ENCODE assay signal across 11 cellular contexts in genomic region chr2:137952586-137953129, GRCh38. TPM values are rescaled to one million over a fixed set of nuclear protein-coding genes. Genes with fewer than 3 reads are reported as not detected.
A peak's percentile ranks its signal among the peaks of the same experiment; 100 is the strongest.
DNase-seq lines count a peak whose midpoint lies in the region; ATAC-seq and TF ChIP-seq lines count a peak whose summit lies in the region.
"Had no signal": no experiment of that assay in that cellular context is flagged by ENCODE, and none has a peak within 500 bp of the region (broad histone marks: within the 10 kb centered on the region; RNA-seq: fewer than 3 reads in every experiment).

No MANE protein-coding gene starts in this region.

- H3K27me3 ChIP-seq in GM06990 (replicated peaks; ENCODE audit: control insufficient read depth, insufficient read depth, low read length) (no peaks in the 10 kb centered on the region), HAP-1 (ENCODE audit: low read depth) (no peaks in the 10 kb centered on the region)
- H3K27me3 ChIP-seq: testis had no signal

- no peaks in the 10 kb centered on the region for H3K36me3 Mint-ChIP-seq in activated CD8-positive, alpha-beta T cell treated with anti-CD3 and anti-CD28 coated beads for 36 hours (ENCODE audit: low read depth)
- no peaks in the 10 kb centered on the region for H3K36me3 Mint-ChIP-seq in naive B cell
- H3K36me3 Mint-ChIP-seq in type B pancreatic cell: no peaks in the 10 kb centered on the region

- POLR2A ChIA-PET in activated CD8-positive, alpha-beta T cell treated with anti-CD3 and anti-CD28 coated beads for 36 hours (lab: Charles Lee): no interaction called here

- H3K4me1 Mint-ChIP-seq in activated CD8-positive, alpha-beta T cell treated with anti-CD3 and anti-CD28 coated beads for 36 hours (ENCODE audit: low read depth): peaks cover 15% of the 10 kb centered on the region
- H3K4me1 Mint-ChIP-seq in naive B cell: no peaks in the 10 kb centered on the region
- H3K4me1 Mint-ChIP-seq in type B pancreatic cell (ENCODE audit: unreplicated experiment): peaks cover 11% of the 10 kb centered on the region

- H3K27me3 Mint-ChIP-seq in activated CD8-positive, alpha-beta T cell treated with anti-CD3 and anti-CD28 coated beads for 36 hours: no peaks in the 10 kb centered on the region
- H3K27me3 Mint-ChIP-seq in naive B cell (peaks cover 0 to 5% (median 0%) of the 10 kb centered on the region in 3 donors), type B pancreatic cell (no peaks in the 10 kb centered on the region)

- H3K4me3 ChIP-seq in GM06990 (replicated peaks; ENCODE audit: low read depth, low read length) (no peak overlapping the region), HAP-1 (no peak overlapping the region)
- H3K4me3 ChIP-seq: skin epidermis, testis had no signal

- CTCF ChIA-PET in activated CD8-positive, alpha-beta T cell treated with anti-CD3 and anti-CD28 coated beads for 36 hours (lab: Charles Lee): interaction anchor here (1.4 kb wide), 1 partner anchor 27 kb away, joined by 3 read pairs; no protein-coding TSS in a partner anchor

- peaks cover 14% of the 10 kb centered on the region for H3K4me1 ChIP-seq in HAP-1
- H3K4me1 ChIP-seq: testis had no signal

- ATAC-seq in HG02610 (IDR thresholded peaks at IDR 0.05; ENCODE audit: unreplicated experiment) (peak; percentile 40), naive B cell (ENCODE audit: low read depth in 2 of 2) (peak in 1 of 2 donors; percentile 59), HG02840 (IDR thresholded peaks at IDR 0.05; ENCODE audit: low FRiP score, unreplicated experiment) (no peak)
- peak; percentile 30 for ATAC-seq in activated CD8-positive, alpha-beta T cell treated with anti-CD3 and anti-CD28 coated beads for 36 hours

- in situ Hi-C loops in GM13976 (cut with MboI; ENCODE audit: low sequenced_read_pairs, unreplicated experiment) (no loop called here), HAP-1 (cut with MboI; ENCODE audit: low sequenced_read_pairs) (no loop called here)

- peak; percentile 5 for DNase-seq in GM06990 (ENCODE audit: extremely low read depth, insufficient read length)
- DNase-seq in activated CD8-positive, alpha-beta T cell treated with anti-CD3 and anti-CD28 coated beads for 36 hours: no peak
- peak; percentile 5 for DNase-seq in naive B cell
- DNase-seq in GM13976 (ENCODE audit: low spot score): no peak
- DNase-seq in HAP-1 (ENCODE audit: low spot score in 2 of 2): no peak
- no peak for DNase-seq in type B pancreatic cell (ENCODE audit: extremely low spot score, unreplicated experiment)
- DNase-seq: cortex of kidney, testis had no signal

- H3K36me3 ChIP-seq in GM06990 (ENCODE audit: control insufficient read depth, insufficient read depth, low read length) (no peaks in the 10 kb centered on the region), HAP-1 (replicated peaks) (no peaks in the 10 kb centered on the region)

- no peak for TF ChIP-seq CTCF in GM06990 (IDR thresholded peaks at IDR 0.05; ENCODE audit: insufficient read depth, low read length, poor library complexity, severe bottlenecking)
- no peak for TF ChIP-seq CTCF in activated CD8-positive, alpha-beta T cell treated with anti-CD3 and anti-CD28 coated beads for 36 hours (IDR thresholded peaks at IDR 0.05)
- no peak for TF ChIP-seq CTCF in GM13976 (IDR thresholded peaks at IDR 0.05; ENCODE audit: borderline replicate concordance, control extremely low read depth, extremely low read depth, insufficient read depth, missing control alignments)
- no peak for TF ChIP-seq CTCF in type B pancreatic cell (conservative IDR thresholded peaks at IDR 0.05)

- H3K4me3 Mint-ChIP-seq in activated CD8-positive, alpha-beta T cell treated with anti-CD3 and anti-CD28 coated beads for 36 hours: peak overlapping the region; percentile 28
- H3K4me3 Mint-ChIP-seq in naive B cell (peak overlapping the region in 7 of 8 donors; percentile 21 to 87 (median 53)), type B pancreatic cell (no peak overlapping the region)

- H3K9me3 ChIP-seq in HAP-1: no peaks in the 10 kb centered on the region
- H3K9me3 ChIP-seq: testis had no signal

- H3K27ac Mint-ChIP-seq in activated CD8-positive, alpha-beta T cell treated with anti-CD3 and anti-CD28 coated beads for 36 hours: peak overlapping the region; percentile 44
- peak overlapping the region in 1 of 6 donors; percentile 72 for H3K27ac Mint-ChIP-seq in naive B cell
- no peak overlapping the region for H3K27ac Mint-ChIP-seq in type B pancreatic cell

- intact Hi-C loops in activated CD8-positive, alpha-beta T cell treated with anti-CD3 and anti-CD28 coated beads for 36 hours (cut with micrococcal nuclease): no loop called here

- no peaks in the 10 kb centered on the region for H3K9me3 Mint-ChIP-seq in activated CD8-positive, alpha-beta T cell treated with anti-CD3 and anti-CD28 coated beads for 36 hours
- H3K9me3 Mint-ChIP-seq in naive B cell (no peaks in the 10 kb centered on the region), type B pancreatic cell (peaks cover 3% of the 10 kb centered on the region)

RNA-seq across cellular contexts. Expression of gene HNMT, which starts 11.6 kb away (rescaled TPM):
- not detected for total RNA-seq in activated CD8-positive, alpha-beta T cell treated with anti-CD3 and anti-CD28 coated beads for 36 hours
- polyA plus RNA-seq in naive B cell (ENCODE audit: low read depth in 6 of 6): under 1 TPM in 2 of 6 donors, not detected in 4; 0.17 to 0.97 TPM
- total RNA-seq in type B pancreatic cell (ENCODE audit: low replicate concordance): 11.6 and 12.1 TPM in 2 replicates

Comparison
In these comparisons a context has a peak if more than half of its experiments do, and no peak if none do; other contexts are left out.
1. DNase-seq: peak in GM06990 (single experiment) and naive B cell (single experiment); none in activated CD8-positive, alpha-beta T cell treated with anti-CD3 and anti-CD28 coated beads for 36 hours (single experiment), GM13976 (single experiment), HAP-1 (0 of 2) and type B pancreatic cell (single experiment).
2. RNA of gene HNMT, which starts 11.6 kb away (total RNA-seq): 11.6 to 12.1 TPM in type B pancreatic cell; not detected in activated CD8-positive, alpha-beta T cell treated with anti-CD3 and anti-CD28 coated beads for 36 hours; every median in the first group is over 10 times any median in the second.